In the genomic region with DNA sequence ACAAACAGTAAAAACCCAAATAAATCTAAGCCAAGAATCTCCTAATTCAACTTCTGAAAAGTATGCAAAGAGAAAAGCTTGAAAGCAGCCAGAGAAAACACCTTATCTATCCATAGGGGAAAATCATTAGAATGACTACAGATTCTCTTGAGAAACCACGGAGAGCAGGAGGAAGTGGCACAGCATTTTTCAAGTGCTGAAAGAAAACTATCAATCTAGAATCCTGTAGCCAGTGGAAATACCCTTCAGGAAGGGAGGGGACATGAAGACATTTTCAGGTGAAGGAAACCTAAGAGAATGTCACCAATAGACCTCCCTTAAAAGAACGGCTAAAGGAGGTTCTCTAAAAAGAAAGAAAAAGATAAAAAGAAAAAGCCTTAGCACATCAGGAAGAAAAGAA, we compare ENCODE assay signal across 26 cellular contexts.
DNase-seq lines count a peak whose midpoint lies in the region; ATAC-seq and TF ChIP-seq lines count a peak whose summit lies in the region.
"Had no signal": no experiment of that assay in that cellular context is flagged by ENCODE, and none has a peak within 500 bp of the region (broad histone marks: within the 10 kb centered on the region; RNA-seq: fewer than 3 reads in every experiment).

No MANE protein-coding gene starts in this region.

- H3K4me3 ChIP-seq in left ventricle myocardium inferior = no peak overlapping the region
- no peak overlapping the region for H3K4me3 ChIP-seq in esophagus squamous epithelium
- H3K4me3 ChIP-seq: BLaER1 treated with 17β-estradiol and CSF1 and Interleukin-3, amounts not matched to agents 10 nM and 100 nM; gastroesophageal sphincter; right atrium auricular region; SK-N-MC; spleen had no signal

- peak; percentile 45 to 55 for ATAC-seq in activated T-cell treated with anti-CD3 and anti-CD28 coated beads, Interleukin-2, amount 50 U/mL, for 72 hours (replicated peaks in 1 of 2)
- no peak for ATAC-seq in natural killer cell treated with Interleukin-12 subunit alpha and Interleukin-12 subunit beta and Interleukin-15 and Interleukin-18, amount 100 ng/mL, for 72 hours
- ATAC-seq in GM21447 (IDR thresholded peaks at IDR 0.05; ENCODE audit: unreplicated experiment) = no peak
- ATAC-seq: gastroesophageal sphincter; naive thymus-derived CD8-positive, alpha-beta T cell; stimulated activated naive B cell treated with anti-CD40 and anti-IgM and Interleukin-4, amounts not matched to agents 10 μg/mL and 1 μg/mL and 100 μg/mL, for 72 hours had no signal

- DNase-seq in activated T-cell treated with anti-CD3 and anti-CD28 coated beads, Interleukin-2, amount 50 U/mL, for 72 hours = no peak
- DNase-seq in activated T-cell treated with anti-CD3 and anti-CD28 coated beads, Interleukin-2, amount 50 U/mL, for 1 hour = no peak
- DNase-seq in GM13977 (ENCODE audit: low spot score) = peak; percentile 30
- DNase-seq in activated CD4-positive, alpha-beta memory T cell treated with anti-CD3 and anti-CD28 coated beads, Interleukin-2, amount 10 ng/mL, durations not matched to agents 7 days and 5 days = no peak
- no peak for DNase-seq in natural killer cell treated with Interleukin-12 subunit alpha and Interleukin-12 subunit beta and Interleukin-15 and Interleukin-18, amount 100 ng/mL, for 72 hours (ENCODE audit: low spot score)
- no peak for DNase-seq in left ventricle myocardium inferior
- DNase-seq in esophagus squamous epithelium (lab: John Stamatoyannopoulos, UW) = no peak
- DNase-seq: activated CD4-positive, alpha-beta T cell treated with anti-CD3 and anti-CD28 coated beads, Interleukin-2, amount 10 ng/mL, durations not matched to agents 7 days and 5 days; activated CD8-positive, alpha-beta memory T cell treated with anti-CD3 and anti-CD28 coated beads, Interleukin-2, amount 50 U/mL, for 4 hours; activated naive CD4-positive, alpha-beta T cell; anterior cingulate cortex; hypothalamus; naive thymus-derived CD8-positive, alpha-beta T cell; NCI-H1092 treated with DMSO at 0.1 percent for 48 hours; NCI-H2029; NCI-H69; spleen; stimulated activated CD4-positive, alpha-beta T cell treated with anti-CD3 and anti-CD28 coated beads, Interleukin-2, amount 100 ng/mL, for 48 hours; stimulated activated naive B cell treated with anti-CD40 and anti-IgM and Interleukin-4, amounts not matched to agents 10 μg/mL and 1 μg/mL and 100 μg/mL, for 72 hours had no signal

- 41 to 49% methylated on average over 2 of the region's 2 CpGs for WGBS in esophagus squamous epithelium, 2 donors

- TF ChIP-seq CTCF in GM13977 (IDR thresholded peaks at IDR 0.05; ENCODE audit: extremely low read depth, insufficient read depth, missing control alignments) (no peak), left ventricle myocardium inferior (IDR thresholded peaks at IDR 0.05; ENCODE audit: borderline replicate concordance) (no peak), esophagus squamous epithelium (IDR thresholded peaks at IDR 0.05) (no peak)

- no peaks in the 10 kb centered on the region for H3K9me3 ChIP-seq in left ventricle myocardium inferior (replicated peaks)
- no peaks in the 10 kb centered on the region for H3K9me3 ChIP-seq in esophagus squamous epithelium
- H3K9me3 ChIP-seq: gastroesophageal sphincter, right atrium auricular region, spleen had no signal

- peak overlapping the region; percentile 31 to 77 for H3K4me3 Mint-ChIP-seq in activated T-cell treated with anti-CD3 and anti-CD28 coated beads, Interleukin-2, amount 50 U/mL, for 72 hours
- no peak overlapping the region for H3K4me3 Mint-ChIP-seq in activated CD4-positive, alpha-beta memory T cell treated with anti-CD3 and anti-CD28 coated beads, Interleukin-2, amount 10 ng/mL, durations not matched to agents 7 days and 5 days
- H3K4me3 Mint-ChIP-seq in natural killer cell treated with Interleukin-12 subunit alpha and Interleukin-12 subunit beta and Interleukin-15 and Interleukin-18, amount 100 ng/mL, for 72 hours = peak overlapping the region; percentile 49
- H3K4me3 Mint-ChIP-seq: activated CD4-positive, alpha-beta T cell treated with anti-CD3 and anti-CD28 coated beads, Interleukin-2, amount 10 ng/mL, durations not matched to agents 7 days and 5 days; mesothelial cell of epicardium; naive thymus-derived CD8-positive, alpha-beta T cell; stimulated activated naive B cell treated with anti-CD40 and anti-IgM and Interleukin-4, amounts not matched to agents 10 μg/mL and 1 μg/mL and 100 μg/mL, for 72 hours had no signal

- H3K4me1 Mint-ChIP-seq in activated T-cell treated with anti-CD3 and anti-CD28 coated beads, Interleukin-2, amount 50 U/mL, for 72 hours (ENCODE audit: low read depth) = peaks cover 13% of the 10 kb centered on the region
- H3K4me1 Mint-ChIP-seq in activated CD4-positive, alpha-beta memory T cell treated with anti-CD3 and anti-CD28 coated beads, Interleukin-2, amount 10 ng/mL, durations not matched to agents 7 days and 5 days = peaks cover 14% of the 10 kb centered on the region
- peaks cover 16 to 17% of the 10 kb centered on the region in 2 donors for H3K4me1 Mint-ChIP-seq in natural killer cell treated with Interleukin-12 subunit alpha and Interleukin-12 subunit beta and Interleukin-15 and Interleukin-18, amount 100 ng/mL, for 72 hours (ENCODE audit: low read depth in 2 of 2)
- H3K4me1 Mint-ChIP-seq: mesothelial cell of epicardium had no signal

- no peaks in the 10 kb centered on the region for H3K36me3 Mint-ChIP-seq in activated T-cell treated with anti-CD3 and anti-CD28 coated beads, Interleukin-2, amount 50 U/mL, for 72 hours (ENCODE audit: insufficient read depth in 2 of 2)
- H3K36me3 Mint-ChIP-seq in activated CD4-positive, alpha-beta memory T cell treated with anti-CD3 and anti-CD28 coated beads, Interleukin-2, amount 10 ng/mL, durations not matched to agents 7 days and 5 days (ENCODE audit: low read depth) = peaks cover under 1% of the 10 kb centered on the region
- peaks cover 3% of the 10 kb centered on the region for H3K36me3 Mint-ChIP-seq in natural killer cell treated with Interleukin-12 subunit alpha and Interleukin-12 subunit beta and Interleukin-15 and Interleukin-18, amount 100 ng/mL, for 72 hours

- H3K27me3 Mint-ChIP-seq in activated T-cell treated with anti-CD3 and anti-CD28 coated beads, Interleukin-2, amount 50 U/mL, for 72 hours (ENCODE audit: low read depth) = peaks cover 12% of the 10 kb centered on the region
- peaks cover 8% of the 10 kb centered on the region for H3K27me3 Mint-ChIP-seq in activated CD4-positive, alpha-beta memory T cell treated with anti-CD3 and anti-CD28 coated beads, Interleukin-2, amount 10 ng/mL, durations not matched to agents 7 days and 5 days
- peaks cover 0 to 2% of the 10 kb centered on the region in 2 donors for H3K27me3 Mint-ChIP-seq in natural killer cell treated with Interleukin-12 subunit alpha and Interleukin-12 subunit beta and Interleukin-15 and Interleukin-18, amount 100 ng/mL, for 72 hours

- H3K9me3 Mint-ChIP-seq in activated T-cell treated with anti-CD3 and anti-CD28 coated beads, Interleukin-2, amount 50 U/mL, for 72 hours = no peaks in the 10 kb centered on the region
- H3K9me3 Mint-ChIP-seq in activated CD4-positive, alpha-beta memory T cell treated with anti-CD3 and anti-CD28 coated beads, Interleukin-2, amount 10 ng/mL, durations not matched to agents 7 days and 5 days = no peaks in the 10 kb centered on the region
- H3K9me3 Mint-ChIP-seq in natural killer cell treated with Interleukin-12 subunit alpha and Interleukin-12 subunit beta and Interleukin-15 and Interleukin-18, amount 100 ng/mL, for 72 hours = no peaks in the 10 kb centered on the region
- H3K9me3 Mint-ChIP-seq: activated CD4-positive, alpha-beta T cell treated with anti-CD3 and anti-CD28 coated beads, Interleukin-2, amount 10 ng/mL, durations not matched to agents 7 days and 5 days; naive thymus-derived CD8-positive, alpha-beta T cell; stimulated activated naive B cell treated with anti-CD40 and anti-IgM and Interleukin-4, amounts not matched to agents 10 μg/mL and 1 μg/mL and 100 μg/mL, for 72 hours had no signal

- H3K27me3 ChIP-seq in left ventricle myocardium inferior (ENCODE audit: low read depth) = no peaks in the 10 kb centered on the region
- no peaks in the 10 kb centered on the region for H3K27me3 ChIP-seq in esophagus squamous epithelium
- H3K27me3 ChIP-seq: BLaER1 treated with 17β-estradiol and CSF1 and Interleukin-3, amounts not matched to agents 10 nM and 100 nM; gastroesophageal sphincter; right atrium auricular region; spleen had no signal

- POLR2A ChIA-PET in activated CD4-positive, alpha-beta memory T cell treated with anti-CD3 and anti-CD28 coated beads, Interleukin-2, amount 10 ng/mL, durations not matched to agents 7 days and 5 days (lab: Charles Lee) = no interaction called here

- H3K4me1 ChIP-seq in left ventricle myocardium inferior (no peaks in the 10 kb centered on the region), esophagus squamous epithelium (no peaks in the 10 kb centered on the region)
- H3K4me1 ChIP-seq: gastroesophageal sphincter, right atrium auricular region, spleen had no signal

- CTCF ChIA-PET in activated CD4-positive, alpha-beta memory T cell treated with anti-CD3 and anti-CD28 coated beads, Interleukin-2, amount 10 ng/mL, durations not matched to agents 7 days and 5 days (lab: Charles Lee) = no interaction called here

- H3K27ac ChIP-seq in left ventricle myocardium inferior (replicated peaks) (no peak overlapping the region), esophagus squamous epithelium (no peak overlapping the region)
- H3K27ac ChIP-seq: BLaER1 treated with 17β-estradiol and CSF1 and Interleukin-3, amounts not matched to agents 10 nM and 100 nM; gastroesophageal sphincter; KMS-11; right atrium auricular region; SK-N-MC; spleen had no signal

- peak overlapping the region; percentile 89 for H3K27ac Mint-ChIP-seq in activated T-cell treated with anti-CD3 and anti-CD28 coated beads, Interleukin-2, amount 50 U/mL, for 72 hours
- H3K27ac Mint-ChIP-seq in activated CD4-positive, alpha-beta memory T cell treated with anti-CD3 and anti-CD28 coated beads, Interleukin-2, amount 10 ng/mL, durations not matched to agents 7 days and 5 days = peak overlapping the region; percentile 45
- H3K27ac Mint-ChIP-seq in natural killer cell treated with Interleukin-12 subunit alpha and Interleukin-12 subunit beta and Interleukin-15 and Interleukin-18, amount 100 ng/mL, for 72 hours = peak overlapping the region; percentile 4 to 75
- H3K27ac Mint-ChIP-seq: activated CD4-positive, alpha-beta T cell treated with anti-CD3 and anti-CD28 coated beads, Interleukin-2, amount 10 ng/mL, durations not matched to agents 7 days and 5 days; mesothelial cell of epicardium; naive thymus-derived CD8-positive, alpha-beta T cell; stimulated activated naive B cell treated with anti-CD40 and anti-IgM and Interleukin-4, amounts not matched to agents 10 μg/mL and 1 μg/mL and 100 μg/mL, for 72 hours had no signal

- no peak for TF ChIP-seq POLR2A in esophagus squamous epithelium (IDR thresholded peaks at IDR 0.05)

- peaks cover 14% of the 10 kb centered on the region for H3K36me3 ChIP-seq in left ventricle myocardium inferior
- peaks cover 0 to 17% (median 0%) of the 10 kb centered on the region in 3 donors for H3K36me3 ChIP-seq in esophagus squamous epithelium

- in situ Hi-C loops in GM13977 (cut with MboI; ENCODE audit: low pct_unique_long_range_greater_than_20kb, low sequenced_read_pairs, unreplicated experiment) = no loop called here

- intact Hi-C loops in left ventricle myocardium inferior (cut with micrococcal nuclease) (no loop called here), esophagus squamous epithelium (cut with DNase I) (no loop called here)

Comparison
In these comparisons a context has a peak if more than half of its experiments do, and no peak if none do; other contexts are left out.
1. ATAC-seq: peak in activated T-cell treated with anti-CD3 and anti-CD28 coated beads, Interleukin-2, amount 50 U/mL, for 72 hours (2 of 2); none in natural killer cell treated with Interleukin-12 subunit alpha and Interleukin-12 subunit beta and Interleukin-15 and Interleukin-18, amount 100 ng/mL, for 72 hours (0 of 2) and GM21447 (single experiment).
2. Peak in every context shown above with its lines, with median percentiles within 50 percentile points of each other: H3K27ac Mint-ChIP-seq.